Comparison of ENCODE assay signal across 7 cellular contexts in the genomic region with DNA sequence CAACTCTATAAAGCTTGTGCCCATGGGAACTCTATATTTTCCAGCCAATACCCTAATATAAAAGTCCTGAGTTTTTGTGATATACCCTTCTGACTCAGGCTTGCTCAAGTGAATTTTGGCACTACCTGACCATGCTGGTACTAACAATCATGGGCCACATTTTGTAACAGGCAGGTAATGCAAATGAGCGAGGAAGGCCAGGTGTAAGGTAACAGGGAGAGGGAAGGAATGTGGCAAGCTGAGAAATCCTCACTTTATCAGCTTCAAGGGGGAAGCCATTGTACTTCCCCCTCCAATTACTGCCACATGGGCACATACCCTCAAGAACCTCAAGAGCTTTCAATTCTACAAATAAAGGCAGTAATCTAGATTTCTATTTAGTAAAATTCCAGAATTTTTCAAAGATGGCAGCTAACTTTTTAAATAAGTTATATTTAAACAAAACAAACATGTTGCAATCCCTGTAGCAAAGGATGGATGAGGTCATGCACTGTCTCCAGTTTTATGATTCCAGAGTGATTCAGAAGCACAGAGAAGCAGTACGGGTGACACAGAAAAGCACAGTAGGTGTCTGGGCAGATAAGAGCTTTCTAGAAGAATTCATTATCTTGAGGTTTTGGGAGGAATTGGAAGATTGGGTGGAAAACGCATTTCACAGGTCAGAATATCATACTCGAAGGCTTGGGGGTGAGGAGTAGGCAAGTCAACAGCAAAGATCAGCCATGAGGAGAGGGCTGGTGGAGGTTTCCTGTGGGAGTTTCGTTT.
A peak's percentile ranks its signal among the peaks of the same experiment; 100 is the strongest.
DNase-seq lines count a peak whose midpoint lies in the region; ATAC-seq and TF ChIP-seq lines count a peak whose summit lies in the region.

No MANE protein-coding gene starts in this region.

- intact Hi-C loops in HCT116 (cut with micrococcal nuclease), result no loop called here

- no peaks in the 10 kb centered on the region for H3K79me2 ChIP-seq in HCT116 (ENCODE audit: insufficient read depth, low read length)

- RAD21 ChIA-PET in HCT116 (lab: Charles Lee; ENCODE audit: low non-redundant PET in 1 of 2, low total read pairs in 2 of 2, uncharacterized antibody in 2 of 2, unreplicated experiment in 2 of 2), result no interaction called here

- DNase-seq in HCT116 (ENCODE audit: low read depth, low spot score) (no peak), T-cell (peak in 1 of 34 experiments; percentile 7), fibroblast of pulmonary artery (ENCODE audit: low read depth) (peak; percentile 83), NCI-H146 (lab: John Stamatoyannopoulos, UW) (no peak), amygdala (lab: John Stamatoyannopoulos, UW) (no peak)

- TF ChIP-seq POLR2A in HCT116 (IDR thresholded peaks at IDR 0.05; ENCODE audit: borderline replicate concordance, extremely low read depth, insufficient read depth, insufficient read length), result no peak

- CTCF ChIA-PET in HCT116 (lab: Charles Lee), result no interaction called here
- CTCF ChIA-PET in T-cell (lab: Charles Lee), result interaction anchor here (0.6 to 2.5 kb wide), 5 partner anchors 10 to 425 kb away, joined by 3 to 14 read pairs (median 3); no protein-coding TSS in a partner anchor

- H3K27ac ChIP-seq in HCT116 (ENCODE audit: low read depth, low read length), result no peak overlapping the region

- peak overlapping the region; percentile 92 to 98 for H3K27ac Mint-ChIP-seq in T-cell
- peak overlapping the region; percentile 5 for H3K27ac Mint-ChIP-seq in stimulated activated memory B cell treated with anti-CD40 and anti-IgM and Interleukin-4, amounts not matched to agents 10 μg/mL and 1 μg/mL and 100 μg/mL, for 72 hours

- TF ChIP-seq CTCF in HCT116 (IDR thresholded peaks at IDR 0.05 in 2 of 3, conservative IDR thresholded peaks at IDR 0.05 in 1 of 3; ENCODE audit: borderline replicate concordance in 1 of 3, insufficient read depth in 1 of 3, low read depth in 2 of 3, low read length in 2 of 3) (no peak), fibroblast of pulmonary artery (IDR thresholded peaks at IDR 0.05; ENCODE audit: low read length, missing control alignments) (no peak)

- H4K20me1 ChIP-seq in HCT116 (ENCODE audit: insufficient read depth), result no peaks in the 10 kb centered on the region

- ATAC-seq in HCT116 (no peak), T-cell (replicated peaks in 1 of 4) (peak in 1 of 4 experiments; percentile 33), HG03571 (IDR thresholded peaks at IDR 0.05; ENCODE audit: unreplicated experiment) (no peak)
- ATAC-seq in stimulated activated memory B cell treated with anti-CD40 and anti-IgM and Interleukin-4, amounts not matched to agents 10 μg/mL and 1 μg/mL and 100 μg/mL, for 72 hours, result no peak

- no peaks in the 10 kb centered on the region for H3K9me3 ChIP-seq in HCT116 (ENCODE audit: control insufficient read depth in 1 of 2, insufficient read depth in 1 of 2, low read depth in 1 of 2, low read length in 2 of 2)

- no peaks in the 10 kb centered on the region for H3K9me2 ChIP-seq in HCT116 (ENCODE audit: insufficient read depth)

- no peaks in the 10 kb centered on the region for H3K27me3 ChIP-seq in HCT116 (ENCODE audit: insufficient read depth, low read length)

- peaks cover 16% of the 10 kb centered on the region for H3K36me3 Mint-ChIP-seq in T-cell
- peaks cover 22% of the 10 kb centered on the region for H3K36me3 Mint-ChIP-seq in stimulated activated memory B cell treated with anti-CD40 and anti-IgM and Interleukin-4, amounts not matched to agents 10 μg/mL and 1 μg/mL and 100 μg/mL, for 72 hours

- no peak overlapping the region for H2AFZ ChIP-seq in HCT116 (ENCODE audit: low read depth, low read length, poor library complexity, severe bottlenecking)

- H3K4me3 Mint-ChIP-seq in T-cell, result peak overlapping the region; percentile 61 to 74 (median 69)
- H3K4me3 Mint-ChIP-seq in stimulated activated memory B cell treated with anti-CD40 and anti-IgM and Interleukin-4, amounts not matched to agents 10 μg/mL and 1 μg/mL and 100 μg/mL, for 72 hours, result no peak overlapping the region

- POLR2A ChIA-PET in HCT116 (lab: Charles Lee) (no interaction called here), T-cell (lab: Charles Lee) (interaction anchor here (0.6 to 1.7 kb wide), 6 partner anchors 12 to 90 kb away, joined by 3 to 5 read pairs (median 3); no protein-coding TSS in a partner anchor)

- no peaks in the 10 kb centered on the region for H3K36me3 ChIP-seq in HCT116 (ENCODE audit: control insufficient read depth in 1 of 2, insufficient read depth in 2 of 2, low read length in 2 of 2)

- no TSS peak for BruUV-seq in HCT116 (replicated peaks; lab: Mats Ljungman, UMichigan)

- H3K4me3 ChIP-seq in HCT116 (replicated peaks in 1 of 2; ENCODE audit: low read depth in 1 of 2, low read length in 2 of 2) (no peak overlapping the region), fibroblast of pulmonary artery (replicated peaks; ENCODE audit: low read depth, low read length) (peak overlapping the region; percentile 16)

- H3K9ac ChIP-seq in HCT116 (ENCODE audit: low read length), result no peak overlapping the region

- peaks cover 0 to 7% of the 10 kb centered on the region in 2 experiments; a peak in 1 of 4 replicates for H3K4me1 ChIP-seq in HCT116 (ENCODE audit: control insufficient read depth in 1 of 2, insufficient read depth in 2 of 2, low read length in 2 of 2)

- TF ChIP-seq RAD21 in HCT116 (IDR thresholded peaks at IDR 0.05; ENCODE audit: low read depth), result no peak

- H3K4me1 Mint-ChIP-seq in T-cell, result peaks cover 86 to 89% (median 86%) of the 10 kb centered on the region in 3 donors
- peaks cover 36% of the 10 kb centered on the region for H3K4me1 Mint-ChIP-seq in stimulated activated memory B cell treated with anti-CD40 and anti-IgM and Interleukin-4, amounts not matched to agents 10 μg/mL and 1 μg/mL and 100 μg/mL, for 72 hours

- no peaks in the 10 kb centered on the region for H3K27me3 Mint-ChIP-seq in T-cell
- no peaks in the 10 kb centered on the region for H3K27me3 Mint-ChIP-seq in stimulated activated memory B cell treated with anti-CD40 and anti-IgM and Interleukin-4, amounts not matched to agents 10 μg/mL and 1 μg/mL and 100 μg/mL, for 72 hours

- no peak overlapping the region for H3K4me2 ChIP-seq in HCT116 (ENCODE audit: low read length)

- peaks cover 0 to 4% (median 0%) of the 10 kb centered on the region in 3 donors for H3K9me3 Mint-ChIP-seq in T-cell
- peaks cover 6% of the 10 kb centered on the region for H3K9me3 Mint-ChIP-seq in stimulated activated memory B cell treated with anti-CD40 and anti-IgM and Interleukin-4, amounts not matched to agents 10 μg/mL and 1 μg/mL and 100 μg/mL, for 72 hours

TF ChIP-seq in HCT116, 20 proteins besides CTCF, POLR2A, EP300 and RAD21:
- TF ChIP-seq, protein P1, sequence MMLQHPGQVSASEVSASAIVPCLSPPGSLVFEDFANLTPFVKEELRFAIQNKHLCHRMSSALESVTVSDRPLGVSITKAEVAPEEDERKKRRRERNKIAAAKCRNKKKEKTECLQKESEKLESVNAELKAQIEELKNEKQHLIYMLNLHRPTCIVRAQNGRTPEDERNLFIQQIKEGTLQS (IDR thresholded peaks at IDR 0.05), result no peak
- TF ChIP-seq CEBPB (IDR thresholded peaks at IDR 0.05; ENCODE audit: low read depth) (peak; percentile 40; the same call in 1 of the 2 replicates), SP1 (IDR thresholded peaks at IDR 0.05; ENCODE audit: low read depth) (no peak)
